In the genomic region with DNA sequence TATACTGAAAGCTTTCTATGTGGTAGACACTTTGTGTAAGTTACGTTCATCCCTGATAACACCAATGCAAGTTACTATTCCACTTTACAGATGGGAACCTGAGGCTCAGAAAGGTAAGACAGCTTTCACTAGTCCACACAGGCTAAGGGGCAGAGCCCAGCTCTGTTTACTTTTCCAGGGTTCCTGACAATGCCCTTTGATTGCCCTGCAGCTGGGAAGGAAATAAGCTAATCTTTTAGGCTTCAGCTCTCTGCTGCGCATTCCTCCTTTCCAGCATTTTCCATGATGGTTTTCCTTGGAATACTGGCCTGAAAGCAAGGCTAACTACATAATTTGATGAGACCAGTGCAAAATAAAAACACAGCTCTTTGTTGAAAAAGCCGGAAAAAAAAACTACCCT, we compare ENCODE assay signal across 24 cellular contexts.
"Had no signal": no experiment of that assay in that cellular context is flagged by ENCODE, and none has a peak within 500 bp of the region (broad histone marks: within the 10 kb centered on the region; RNA-seq: fewer than 3 reads in every experiment).

No MANE protein-coding gene starts in this region.

- H3K9me3 Mint-ChIP-seq: activated CD4-positive, alpha-beta memory T cell treated with anti-CD3 and anti-CD28 coated beads, Interleukin-2, amount 10 ng/mL, durations not matched to agents 7 days and 5 days; activated T-helper 17 cell treated with anti-CD3 and anti-CD28 coated beads, Interleukin-2, amount 50 U/mL, for 72 hours had no signal

- H3K4me1 ChIP-seq: parathyroid adenoma, right lobe of liver had no signal

- H3K9me3 ChIP-seq: right lobe of liver, suprapubic skin, vagina had no signal

- H3K36me3 ChIP-seq: cardiac muscle cell, right lobe of liver, suprapubic skin, vagina had no signal

- H3K27me3 Mint-ChIP-seq: activated CD4-positive, alpha-beta memory T cell treated with anti-CD3 and anti-CD28 coated beads, Interleukin-2, amount 10 ng/mL, durations not matched to agents 7 days and 5 days; activated CD8-positive, alpha-beta memory T cell treated with anti-CD3 and anti-CD28 coated beads, Interleukin-2, amount 10 ng/mL, durations not matched to agents 7 days and 5 days; activated naive CD8-positive, alpha-beta T cell treated with anti-CD3 and anti-CD28 coated beads, Interleukin-2, amount 10 ng/mL, durations not matched to agents 7 days and 5 days; activated T-helper 17 cell treated with anti-CD3 and anti-CD28 coated beads, Interleukin-2, amount 50 U/mL, for 72 hours; naive thymus-derived CD8-positive, alpha-beta T cell; stimulated activated naive CD8-positive, alpha-beta T cell treated with anti-CD3 and anti-CD28 coated beads, Interleukin-15, amount 100 ng/mL, for 72 hours had no signal

- H3K27ac Mint-ChIP-seq: activated CD4-positive, alpha-beta memory T cell treated with anti-CD3 and anti-CD28 coated beads, Interleukin-2, amount 10 ng/mL, durations not matched to agents 7 days and 5 days; activated CD8-positive, alpha-beta memory T cell treated with anti-CD3 and anti-CD28 coated beads, Interleukin-2, amount 10 ng/mL, durations not matched to agents 7 days and 5 days; activated naive CD8-positive, alpha-beta T cell treated with anti-CD3 and anti-CD28 coated beads, Interleukin-2, amount 10 ng/mL, durations not matched to agents 7 days and 5 days; activated T-helper 17 cell treated with anti-CD3 and anti-CD28 coated beads, Interleukin-2, amount 50 U/mL, for 72 hours; endodermal cell; stimulated activated naive CD8-positive, alpha-beta T cell treated with anti-CD3 and anti-CD28 coated beads, Interleukin-15, amount 100 ng/mL, for 72 hours had no signal

- H3K36me3 Mint-ChIP-seq: activated naive CD8-positive, alpha-beta T cell treated with anti-CD3 and anti-CD28 coated beads, Interleukin-2, amount 10 ng/mL, durations not matched to agents 7 days and 5 days; naive thymus-derived CD8-positive, alpha-beta T cell had no signal

- H3K9ac ChIP-seq: parathyroid adenoma had no signal

- DNase-seq: activated CD4-positive, alpha-beta memory T cell treated with anti-CD3 and anti-CD28 coated beads, Interleukin-2, amount 10 ng/mL, durations not matched to agents 7 days and 5 days; activated CD4-positive, alpha-beta T cell treated with anti-CD3 and anti-CD28 coated beads for 48 hours; activated CD4-positive, CD25-positive, alpha-beta regulatory T cell; activated CD8-positive, alpha-beta memory T cell treated with anti-CD3 and anti-CD28 coated beads, Interleukin-2, amount 10 ng/mL, durations not matched to agents 7 days and 5 days; activated naive CD4-positive, alpha-beta T cell treated with Interleukin-2 at 50 U/mL for 16 hours; activated naive CD8-positive, alpha-beta T cell treated with anti-CD3 and anti-CD28 coated beads, Interleukin-2, amount 10 ng/mL, durations not matched to agents 7 days and 5 days; amygdala; endodermal cell; foreskin melanocyte; glutamatergic neuron; hypothalamus; kidney glomerular epithelial cell; mesenchymal stem cell; naive thymus-derived CD8-positive, alpha-beta T cell; right lobe of liver; stimulated activated CD4-positive, alpha-beta T cell treated with anti-CD3 and anti-CD28 coated beads, Interleukin-4, amount 100 ng/mL, for 1 hour; stimulated activated naive CD8-positive, alpha-beta T cell treated with anti-CD3 and anti-CD28 coated beads, Interleukin-15, amount 100 ng/mL, for 72 hours; trophoblast cell had no signal

- H3K4me3 ChIP-seq: cardiac muscle cell, right lobe of liver, smooth muscle cell, suprapubic skin, vagina had no signal

- H3K4me1 Mint-ChIP-seq: activated CD4-positive, alpha-beta memory T cell treated with anti-CD3 and anti-CD28 coated beads, Interleukin-2, amount 10 ng/mL, durations not matched to agents 7 days and 5 days; activated CD8-positive, alpha-beta memory T cell treated with anti-CD3 and anti-CD28 coated beads, Interleukin-2, amount 10 ng/mL, durations not matched to agents 7 days and 5 days had no signal

- H2AFZ ChIP-seq: parathyroid adenoma had no signal

- ATAC-seq: activated CD8-positive, alpha-beta memory T cell treated with anti-CD3 and anti-CD28 coated beads, Interleukin-2, amount 10 ng/mL, durations not matched to agents 7 days and 5 days; activated T-helper 17 cell treated with anti-CD3 and anti-CD28 coated beads, Interleukin-2, amount 50 U/mL, for 72 hours; naive thymus-derived CD8-positive, alpha-beta T cell; stimulated activated naive CD8-positive, alpha-beta T cell treated with anti-CD3 and anti-CD28 coated beads, Interleukin-15, amount 100 ng/mL, for 72 hours had no signal

- H3K4me3 Mint-ChIP-seq: activated CD4-positive, alpha-beta memory T cell treated with anti-CD3 and anti-CD28 coated beads, Interleukin-2, amount 10 ng/mL, durations not matched to agents 7 days and 5 days; activated CD8-positive, alpha-beta memory T cell treated with anti-CD3 and anti-CD28 coated beads, Interleukin-2, amount 10 ng/mL, durations not matched to agents 7 days and 5 days; activated naive CD8-positive, alpha-beta T cell treated with anti-CD3 and anti-CD28 coated beads, Interleukin-2, amount 10 ng/mL, durations not matched to agents 7 days and 5 days; activated T-helper 17 cell treated with anti-CD3 and anti-CD28 coated beads, Interleukin-2, amount 50 U/mL, for 72 hours; endodermal cell; naive thymus-derived CD8-positive, alpha-beta T cell; stimulated activated naive CD8-positive, alpha-beta T cell treated with anti-CD3 and anti-CD28 coated beads, Interleukin-15, amount 100 ng/mL, for 72 hours had no signal

- H3K27ac ChIP-seq: cardiac muscle cell, parathyroid adenoma, right lobe of liver, suprapubic skin, vagina had no signal

- H3K4me2 ChIP-seq: smooth muscle cell had no signal

- H3K27me3 ChIP-seq: cardiac muscle cell, right lobe of liver, suprapubic skin, vagina had no signal

- H3K79me2 ChIP-seq: parathyroid adenoma had no signal
